25 cellular contexts compared by ENCODE assay signal in the genomic region with DNA sequence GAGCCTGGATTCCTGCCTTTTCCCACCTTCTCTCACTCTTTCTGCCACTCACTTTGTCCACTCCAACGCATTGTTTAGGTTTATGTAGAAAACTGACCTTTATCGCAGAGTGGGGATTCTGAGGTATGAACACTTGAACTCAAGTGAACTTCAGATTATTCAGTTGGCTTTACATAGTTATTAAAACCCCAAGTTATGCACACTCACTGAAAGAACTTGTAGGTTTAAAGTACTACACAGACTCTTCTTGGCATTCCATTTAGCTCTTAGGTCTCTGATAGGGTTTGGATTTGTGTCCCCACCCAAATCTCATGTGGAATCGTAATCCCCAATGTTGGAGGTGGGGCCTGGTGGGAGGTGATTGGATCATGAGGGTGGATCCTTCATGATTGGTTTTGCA. TPM values are rescaled to one million over a fixed set of nuclear protein-coding genes. Genes with fewer than 3 reads are reported as not detected.
DNase-seq lines count a peak whose midpoint lies in the region; ATAC-seq, FAIRE-seq and TF ChIP-seq lines count a peak whose summit lies in the region.
"Had no signal": no experiment of that assay in that cellular context is flagged by ENCODE, and none has a peak within 500 bp of the region (broad histone marks: within the 10 kb centered on the region; RNA-seq: fewer than 3 reads in every experiment).

No MANE protein-coding gene starts in this region.

- H3K4me3 ChIP-seq in bronchial epithelial cell (ENCODE audit: low read depth, low read length) (no peak overlapping the region), left lung (no peak overlapping the region), neural progenitor cell (no peak overlapping the region), testis (no peak overlapping the region)
- H3K4me3 ChIP-seq: BLaER1, GM12878 had no signal

- peaks cover 3% of the 10 kb centered on the region for H3K27me3 Mint-ChIP-seq in neural progenitor cell (ENCODE audit: insufficient read depth, low read depth)
- H3K27me3 Mint-ChIP-seq: CD4-positive, alpha-beta T cell had no signal

- TF ChIP-seq CTCF in bronchial epithelial cell (IDR thresholded peaks at IDR 0.05; ENCODE audit: insufficient read depth, low read length, severe bottlenecking) (no peak), left lung (IDR thresholded peaks at IDR 0.05) (no peak), neural progenitor cell (IDR thresholded peaks at IDR 0.05) (no peak), testis (IDR thresholded peaks at IDR 0.05) (no peak)

- no peak overlapping the region for H3K27ac Mint-ChIP-seq in neural progenitor cell
- H3K27ac Mint-ChIP-seq: CD14-positive monocyte; CD8-positive, alpha-beta T cell had no signal

- peaks cover 0 to 7% of the 10 kb centered on the region in 2 donors for H3K9me3 ChIP-seq in left lung
- no peaks in the 10 kb centered on the region for H3K9me3 ChIP-seq in neural progenitor cell (ENCODE audit: low read depth)
- no peaks in the 10 kb centered on the region for H3K9me3 ChIP-seq in testis
- H3K9me3 ChIP-seq: BE2C, Caco-2 had no signal

- H3K9ac ChIP-seq in neural progenitor cell: no peak overlapping the region
- H3K9ac ChIP-seq: BLaER1 had no signal

- no peaks in the 10 kb centered on the region for H3K4me1 ChIP-seq in left lung
- peaks cover 20% of the 10 kb centered on the region for H3K4me1 ChIP-seq in neural progenitor cell
- no peaks in the 10 kb centered on the region for H3K4me1 ChIP-seq in testis
- H3K4me1 ChIP-seq: BE2C, BLaER1, Caco-2 had no signal

- intact Hi-C loops in left lung (cut with DNase I): no loop called here
- intact Hi-C loops in testis (cut with DNase I; ENCODE audit: low total_unique reads): no loop called here

- 84 to 91% methylated on average over 3 of the region's 3 CpGs for WGBS in testis, 2 donors

- no peak overlapping the region for H3K4me3 Mint-ChIP-seq in neural progenitor cell
- H3K4me3 Mint-ChIP-seq: CD14-positive monocyte; CD4-positive, alpha-beta T cell; CD8-positive, alpha-beta T cell had no signal

- no peaks in the 10 kb centered on the region for H3K36me3 Mint-ChIP-seq in neural progenitor cell
- H3K36me3 Mint-ChIP-seq: CD14-positive monocyte; CD8-positive, alpha-beta T cell had no signal

- no peak for TF ChIP-seq POLR2A in testis (IDR thresholded peaks at IDR 0.05)

- no peaks in the 10 kb centered on the region for H3K27me3 ChIP-seq in bronchial epithelial cell (ENCODE audit: control insufficient read depth, insufficient read depth, low read length)
- no peaks in the 10 kb centered on the region for H3K27me3 ChIP-seq in left lung
- H3K27me3 ChIP-seq in neural progenitor cell: no peaks in the 10 kb centered on the region
- H3K27me3 ChIP-seq in testis: no peaks in the 10 kb centered on the region
- H3K27me3 ChIP-seq: BE2C, BLaER1 had no signal

- peaks cover 14% of the 10 kb centered on the region for H3F3A ChIP-seq in neural progenitor cell (ENCODE audit: low read depth)

- peak; percentile 47 for FAIRE-seq in bronchial epithelial cell (lab: Jason Lieb, UNC)
- FAIRE-seq: A204.1, D721Med, G401.6, GM12878, GM12892, GM18507 had no signal

- H3K4me1 Mint-ChIP-seq in neural progenitor cell: no peaks in the 10 kb centered on the region

- H3K79me2 ChIP-seq in neural progenitor cell (ENCODE audit: low read depth): no peaks in the 10 kb centered on the region

- DNase-seq in bronchial epithelial cell (ENCODE audit: low read depth): no peak
- no peak for DNase-seq in left lung
- DNase-seq in neural progenitor cell (ENCODE audit: low spot score): no peak
- DNase-seq in testis: no peak
- no peak for DNase-seq in GOT3 (lab: John Stamatoyannopoulos, UW)
- no peak for DNase-seq in CD1c-positive myeloid dendritic cell (ENCODE audit: extremely low spot score)
- no peak for DNase-seq in GM19240 (ENCODE audit: insufficient read length, low spot score)
- DNase-seq: 8988T; ACHN; BE2C; C1 segment of cervical spinal cord; Caco-2; Calu3; CD4-positive, alpha-beta T cell; CD8-positive, alpha-beta T cell; DMS79 treated with DMSO at 0.1 percent for 48 hours; GF-D8 had no signal

- H3K4me2 ChIP-seq in neural progenitor cell: no peak overlapping the region
- H3K4me2 ChIP-seq: BLaER1 had no signal

- H3K27ac ChIP-seq in left lung (no peak overlapping the region), neural progenitor cell (no peak overlapping the region), testis (no peak overlapping the region)
- H3K27ac ChIP-seq: BLaER1 had no signal

- no peaks in the 10 kb centered on the region for H3K36me3 ChIP-seq in bronchial epithelial cell (ENCODE audit: control insufficient read depth, insufficient read depth, low read length)
- no peaks in the 10 kb centered on the region for H3K36me3 ChIP-seq in left lung
- peaks cover 4% of the 10 kb centered on the region for H3K36me3 ChIP-seq in neural progenitor cell
- H3K36me3 ChIP-seq in testis (ENCODE audit: low read depth, missing control alignments): no peaks in the 10 kb centered on the region
- H3K36me3 ChIP-seq: BE2C, BLaER1 had no signal

- H2AFZ ChIP-seq in neural progenitor cell (replicated peaks): peak overlapping the region; percentile 15

- ATAC-seq in left lung: peak; percentile 82
- ATAC-seq: CD8-positive, alpha-beta T cell; GM12878 had no signal

- H4K20me1 ChIP-seq in neural progenitor cell (ENCODE audit: low read depth): no peaks in the 10 kb centered on the region
- H4K20me1 ChIP-seq: BLaER1 had no signal

- H3K9me3 Mint-ChIP-seq in neural progenitor cell: peaks cover 5% of the 10 kb centered on the region

RNA-seq across cellular contexts. Expression of a gene that starts 39.9 kb away (rescaled TPM):
- total RNA-seq in bronchial epithelial cell (44.3 and 64.0 TPM in 2 replicates), left lung (10 to 100 TPM; 37.1 to 38.7 TPM), neural progenitor cell (ENCODE audit: low replicate concordance) (34.1 and 69.7 TPM in 2 replicates), testis (10 to 100 TPM; 24.2 to 30.0 TPM)
- polyA plus RNA-seq in testis (ENCODE audit: insufficient read depth, low read depth, low replicate concordance): 20.9 TPM

RNA-seq across cellular contexts. Expression of a gene that starts 46.4 kb away (rescaled TPM):
- total RNA-seq in bronchial epithelial cell (0.79 and 1.0 TPM in 2 replicates), left lung (10 to 100 TPM in 1 of 2 donors, 1 to 10 TPM in 1; 8.9 to 13.9 TPM), neural progenitor cell (ENCODE audit: low replicate concordance) (26.9 and 37.0 TPM in 2 replicates), testis (10 to 100 TPM; 28.3 to 40.6 TPM)
- 55.9 TPM for polyA plus RNA-seq in testis (ENCODE audit: insufficient read depth, low read depth, low replicate concordance)

RNA-seq across cellular contexts. Expression of a gene that starts 56.3 kb away (rescaled TPM):
- 3.7 and 6.5 TPM in 2 replicates for total RNA-seq in bronchial epithelial cell
- 10 to 100 TPM; 15.9 to 22.6 TPM for total RNA-seq in left lung
- total RNA-seq in neural progenitor cell (ENCODE audit: low replicate concordance): 9.0 and 13.7 TPM in 2 replicates
- 1 to 10 TPM; 6.1 to 6.4 TPM for total RNA-seq in testis
- 5.9 TPM for polyA plus RNA-seq in testis (ENCODE audit: insufficient read depth, low read depth, low replicate concordance)
